8 cellular contexts compared by ENCODE assay signal in the genomic region with DNA sequence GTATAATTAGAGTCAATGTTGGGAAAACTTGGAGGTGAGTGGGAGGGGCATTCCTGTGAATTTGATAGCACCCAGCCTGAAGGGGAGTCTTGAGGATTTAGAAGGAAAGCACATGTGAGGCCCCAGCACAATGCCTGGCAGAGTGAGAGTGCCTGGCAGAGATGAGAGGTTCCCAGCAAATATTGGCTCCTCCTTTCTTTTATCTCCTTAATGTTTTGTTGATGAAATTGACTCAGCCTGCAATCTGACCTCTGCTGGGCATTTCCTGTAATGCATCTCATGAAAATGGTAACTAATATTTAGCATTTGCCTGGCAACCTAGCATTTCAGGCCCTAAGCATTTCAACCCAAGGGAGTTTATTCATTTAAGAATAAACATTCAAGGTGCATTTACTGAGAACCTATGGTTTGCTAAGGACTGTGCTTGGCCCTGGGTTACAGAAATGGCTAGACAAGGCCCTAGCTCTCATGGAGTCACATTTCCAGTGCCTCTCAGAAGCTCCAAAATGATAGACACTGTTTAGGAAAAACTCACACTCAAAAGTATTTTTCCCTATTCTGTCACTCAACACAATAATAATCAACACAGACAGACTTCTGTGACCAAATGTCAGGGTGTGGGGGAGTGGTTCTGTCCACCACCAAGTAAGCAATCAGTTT. TPM values are rescaled to one million over a fixed set of nuclear protein-coding genes. Genes with fewer than 3 reads are reported as not detected.
DNase-seq lines count a peak whose midpoint lies in the region; ATAC-seq, FAIRE-seq and TF ChIP-seq lines count a peak whose summit lies in the region.

No MANE protein-coding gene starts in this region.

- no peak overlapping the region for H3K9ac ChIP-seq in endothelial cell of umbilical vein (replicated peaks; ENCODE audit: extremely low read depth, insufficient read depth, low read length)

- no peak overlapping the region for H3K27ac ChIP-seq in endothelial cell of umbilical vein (ENCODE audit: insufficient read depth, low read depth, low read length)
- no peak overlapping the region for H3K27ac ChIP-seq in thyroid gland

- no peak overlapping the region for H3K27ac Mint-ChIP-seq in activated CD4-positive, alpha-beta T cell treated with anti-CD3 and anti-CD28 coated beads, Interleukin-2, amount 10 ng/mL, durations not matched to agents 24 days and 14 days

- dilution Hi-C loops in endothelial cell of umbilical vein (cut with MboI; ENCODE audit: extremely low pct_ligation_motif_present, low sequenced_read_pairs), result no loop called here

- peaks cover 23% of the 10 kb centered on the region for H3K36me3 Mint-ChIP-seq in activated CD4-positive, alpha-beta T cell treated with anti-CD3 and anti-CD28 coated beads, Interleukin-2, amount 10 ng/mL, durations not matched to agents 24 days and 14 days (ENCODE audit: low read depth)

- DNase-seq in AG20443 (ENCODE audit: low spot score) (peak; percentile 76), GM18507 (ENCODE audit: extremely low spot score, insufficient read length, low read depth) (peak; percentile 26), NCI-H2171 (lab: John Stamatoyannopoulos, UW) (peak; percentile 7), endothelial cell of umbilical vein (ENCODE audit: low read depth, low spot score) (peak; percentile 79), mucosa of gallbladder (ENCODE audit: low spot score) (peak; percentile 62), thyroid gland (peak; percentile 64 to 66)
- peak; percentile 89 for DNase-seq in activated CD4-positive, alpha-beta T cell treated with anti-CD3 and anti-CD28 coated beads, Interleukin-2, amount 10 ng/mL, durations not matched to agents 24 days and 14 days

- no peak overlapping the region for H3K4me3 Mint-ChIP-seq in activated CD4-positive, alpha-beta T cell treated with anti-CD3 and anti-CD28 coated beads, Interleukin-2, amount 10 ng/mL, durations not matched to agents 24 days and 14 days

- no peak for ATAC-seq in GM18502 (IDR thresholded peaks at IDR 0.05; ENCODE audit: poor library complexity, unreplicated experiment)

- H3K4me3 ChIP-seq in endothelial cell of umbilical vein (replicated peaks in 1 of 3; ENCODE audit: insufficient read depth in 1 of 3, low read depth in 1 of 3, low read length in 3 of 3), result no peak overlapping the region
- H3K4me3 ChIP-seq in thyroid gland (replicated peaks in 1 of 3), result no peak overlapping the region

- FAIRE-seq in GM18507 (lab: Jason Lieb, UNC) (peak; percentile 89), endothelial cell of umbilical vein (lab: Jason Lieb, UNC) (peak; percentile 82)

- no peaks in the 10 kb centered on the region for H4K20me1 ChIP-seq in endothelial cell of umbilical vein (replicated peaks; ENCODE audit: control insufficient read depth, extremely low read depth, insufficient read depth, low read length)

- H3K27me3 Mint-ChIP-seq in activated CD4-positive, alpha-beta T cell treated with anti-CD3 and anti-CD28 coated beads, Interleukin-2, amount 10 ng/mL, durations not matched to agents 24 days and 14 days, result no peaks in the 10 kb centered on the region

- intact Hi-C loops in activated CD4-positive, alpha-beta T cell treated with anti-CD3 and anti-CD28 coated beads, Interleukin-2, amount 10 ng/mL, durations not matched to agents 24 days and 14 days (cut with micrococcal nuclease), result loop anchor here (1.0 to 5.0 kb wide), 5 partner anchors 82 to 227 kb away; a partner anchor contains a TSS
- intact Hi-C loops in endothelial cell of umbilical vein (cut with micrococcal nuclease) (loop anchor here (1.0 kb wide), 4 partner anchors 81 to 227 kb away; a partner anchor contains a TSS), thyroid gland (cut with DNase I) (loop anchor here (5.0 kb wide), 2 partner anchors 92 to 102 kb away; no protein-coding TSS in a partner anchor)

- H3K9me3 Mint-ChIP-seq in activated CD4-positive, alpha-beta T cell treated with anti-CD3 and anti-CD28 coated beads, Interleukin-2, amount 10 ng/mL, durations not matched to agents 24 days and 14 days, result no peaks in the 10 kb centered on the region

- POLR2A ChIA-PET in endothelial cell of umbilical vein (lab: Charles Lee), result no interaction called here

- H3K4me2 ChIP-seq in endothelial cell of umbilical vein (ENCODE audit: insufficient read depth, low read length), result no peak overlapping the region

- no peaks in the 10 kb centered on the region for H3K9me3 ChIP-seq in endothelial cell of umbilical vein (replicated peaks; ENCODE audit: control insufficient read depth, insufficient read depth, low read length)
- H3K9me3 ChIP-seq in thyroid gland, result no peaks in the 10 kb centered on the region

- H3K4me1 ChIP-seq in endothelial cell of umbilical vein (ENCODE audit: control insufficient read depth, extremely low read depth, insufficient read depth, low read length) (no peaks in the 10 kb centered on the region), thyroid gland (peaks cover 3 to 8% of the 10 kb centered on the region in 2 donors)

- H3K79me2 ChIP-seq in endothelial cell of umbilical vein (ENCODE audit: control insufficient read depth, insufficient read depth, low read length), result no peaks in the 10 kb centered on the region

- peaks cover 5% of the 10 kb centered on the region for H3K4me1 Mint-ChIP-seq in activated CD4-positive, alpha-beta T cell treated with anti-CD3 and anti-CD28 coated beads, Interleukin-2, amount 10 ng/mL, durations not matched to agents 24 days and 14 days

- CTCF ChIA-PET in endothelial cell of umbilical vein (lab: Charles Lee), result interaction anchor here (0.6 to 3.8 kb wide), 21 partner anchors 10 to 237 kb away, joined by 3 to 44 read pairs (median 5); a partner anchor contains a TSS

- BruUV-seq in endothelial cell of umbilical vein (replicated peaks; lab: Mats Ljungman, UMichigan), result no TSS peak

- H3K27me3 ChIP-seq in endothelial cell of umbilical vein (ENCODE audit: control insufficient read depth in 2 of 2, insufficient read depth in 2 of 2, low read length in 2 of 2), result no peaks in the 10 kb centered on the region
- H3K27me3 ChIP-seq in thyroid gland, result no peaks in the 10 kb centered on the region

- H3K9me1 ChIP-seq in endothelial cell of umbilical vein (replicated peaks; ENCODE audit: control insufficient read depth, extremely low read depth, insufficient read depth, low read length), result no peaks in the 10 kb centered on the region

- H3K36me3 ChIP-seq in endothelial cell of umbilical vein (ENCODE audit: control insufficient read depth in 2 of 2, extremely low read depth in 1 of 2, insufficient read depth in 2 of 2, low read length in 2 of 2) (peaks cover 0 to 8% of the 10 kb centered on the region in 2 experiments), thyroid gland (peaks cover 26 to 31% of the 10 kb centered on the region in 2 donors)

- no peak for TF ChIP-seq POLR2A in endothelial cell of umbilical vein (IDR thresholded peaks at IDR 0.05; ENCODE audit: low read depth, low read length)
- TF ChIP-seq POLR2A in thyroid gland (IDR thresholded peaks at IDR 0.05), result no peak

- no peak overlapping the region for H2AFZ ChIP-seq in endothelial cell of umbilical vein (ENCODE audit: low read depth, low read length)

- peak; percentile 64 for TF ChIP-seq CTCF in endothelial cell of umbilical vein (IDR thresholded peaks at IDR 0.05; ENCODE audit: extremely low read depth in 1 of 2, insufficient read depth in 1 of 2, low read depth in 1 of 2, low read length in 2 of 2)
- peak; percentile 54 to 93 (median 84) for TF ChIP-seq CTCF in thyroid gland (IDR thresholded peaks at IDR 0.05)

TF ChIP-seq in endothelial cell of umbilical vein, 7 proteins besides CTCF, POLR2A, EP300 and RAD21:
- TF ChIP-seq, protein P1, sequence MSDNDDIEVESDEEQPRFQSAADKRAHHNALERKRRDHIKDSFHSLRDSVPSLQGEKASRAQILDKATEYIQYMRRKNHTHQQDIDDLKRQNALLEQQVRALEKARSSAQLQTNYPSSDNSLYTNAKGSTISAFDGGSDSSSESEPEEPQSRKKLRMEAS (IDR thresholded peaks at IDR 0.05; ENCODE audit: insufficient read depth, insufficient read length), result no peak
- no peak for TF ChIP-seq GATA2 (IDR thresholded peaks at IDR 0.05; ENCODE audit: insufficient read depth, insufficient read length, low read depth, low read length)
- no peak for TF ChIP-seq FOS (IDR thresholded peaks at IDR 0.05; ENCODE audit: borderline replicate concordance, insufficient read depth, low read length)
- no peak for TF ChIP-seq POLR2AphosphoS5 (IDR thresholded peaks at IDR 0.05; ENCODE audit: insufficient read depth, low read depth, low read length)

RNA-seq across cellular contexts. Expression of a gene that starts 19.0 kb away (rescaled TPM):
- 68.0 and 69.3 TPM in 2 replicates for total RNA-seq in activated CD4-positive, alpha-beta T cell treated with anti-CD3 and anti-CD28 coated beads, Interleukin-2, amount 10 ng/mL, durations not matched to agents 24 days and 14 days
- total RNA-seq in endothelial cell of umbilical vein (59.3 and 60.8 TPM in 2 replicates), mucosa of gallbladder (57.2 TPM), thyroid gland (100 to 1,000 TPM in 1 of 4 donors, 10 to 100 TPM in 3; 51.5 to 139 (median 77.0) TPM)
- polyA plus RNA-seq in endothelial cell of umbilical vein, result 40.7 and 50.8 TPM in 2 replicates
- 60.8 and 65.1 TPM in 2 replicates for polyA plus RNA-seq in endothelial cell of umbilical vein (2011; cell fraction: cytosol; rRNA removed)
- 49.4 and 59.8 TPM in 2 replicates for polyA plus RNA-seq in endothelial cell of umbilical vein (2011; cell fraction: nucleus; rRNA removed)
- polyA plus RNA-seq in endothelial cell of umbilical vein (2012), result 60.3 and 67.7 TPM in 2 replicates
- polyA minus RNA-seq in endothelial cell of umbilical vein, result 40.8 and 47.0 TPM in 2 replicates
- 36.2 TPM for polyA minus RNA-seq in endothelial cell of umbilical vein (2011; cell fraction: cytosol; rRNA and poly(A)+ RNA removed)
- polyA minus RNA-seq in endothelial cell of umbilical vein (2011; cell fraction: nucleus; rRNA and poly(A)+ RNA removed), result 28.3 and 34.8 TPM in 2 replicates

Comparison
In these comparisons a context has a peak if more than half of its experiments do, and no peak if none do; other contexts are left out.
1. DNase-seq: peak in every context shown above with its lines; median percentile 89 in activated CD4-positive, alpha-beta T cell treated with anti-CD3 and anti-CD28 coated beads, Interleukin-2, amount 10 ng/mL, durations not matched to agents 24 days and 14 days; 79 in endothelial cell of umbilical vein; 76 in AG20443; 65 in thyroid gland; 62 in mucosa of gallbladder; 26 in GM18507; 7 in NCI-H2171.